ENCODE assay signal across 1 cellular context in genomic region chr10:7818295-7819125, GRCh38.
TF ChIP-seq lines count a peak whose summit lies in the region.

A gene with protein sequence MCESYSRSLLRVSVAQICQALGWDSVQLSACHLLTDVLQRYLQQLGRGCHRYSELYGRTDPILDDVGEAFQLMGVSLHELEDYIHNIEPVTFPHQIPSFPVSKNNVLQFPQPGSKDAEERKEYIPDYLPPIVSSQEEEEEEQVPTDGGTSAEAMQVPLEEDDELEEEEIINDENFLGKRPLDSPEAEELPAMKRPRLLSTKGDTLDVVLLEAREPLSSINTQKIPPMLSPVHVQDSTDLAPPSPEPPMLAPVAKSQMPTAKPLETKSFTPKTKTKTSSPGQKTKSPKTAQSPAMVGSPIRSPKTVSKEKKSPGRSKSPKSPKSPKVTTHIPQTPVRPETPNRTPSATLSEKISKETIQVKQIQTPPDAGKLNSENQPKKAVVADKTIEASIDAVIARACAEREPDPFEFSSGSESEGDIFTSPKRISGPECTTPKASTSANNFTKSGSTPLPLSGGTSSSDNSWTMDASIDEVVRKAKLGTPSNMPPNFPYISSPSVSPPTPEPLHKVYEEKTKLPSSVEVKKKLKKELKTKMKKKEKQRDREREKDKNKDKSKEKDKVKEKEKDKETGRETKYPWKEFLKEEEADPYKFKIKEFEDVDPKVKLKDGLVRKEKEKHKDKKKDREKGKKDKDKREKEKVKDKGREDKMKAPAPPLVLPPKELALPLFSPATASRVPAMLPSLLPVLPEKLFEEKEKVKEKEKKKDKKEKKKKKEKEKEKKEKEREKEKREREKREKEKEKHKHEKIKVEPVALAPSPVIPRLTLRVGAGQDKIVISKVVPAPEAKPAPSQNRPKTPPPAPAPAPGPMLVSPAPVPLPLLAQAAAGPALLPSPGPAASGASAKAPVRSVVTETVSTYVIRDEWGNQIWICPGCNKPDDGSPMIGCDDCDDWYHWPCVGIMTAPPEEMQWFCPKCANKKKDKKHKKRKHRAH (plus strand): TSS chr10:7818505. CDS start chr10:7818710, 205 bp downstream.

TF ChIP-seq in WTC11, 78 proteins besides CTCF, POLR2A, EP300 and RAD21 (continued from another document):
- TF ChIP-seq, protein P1, sequence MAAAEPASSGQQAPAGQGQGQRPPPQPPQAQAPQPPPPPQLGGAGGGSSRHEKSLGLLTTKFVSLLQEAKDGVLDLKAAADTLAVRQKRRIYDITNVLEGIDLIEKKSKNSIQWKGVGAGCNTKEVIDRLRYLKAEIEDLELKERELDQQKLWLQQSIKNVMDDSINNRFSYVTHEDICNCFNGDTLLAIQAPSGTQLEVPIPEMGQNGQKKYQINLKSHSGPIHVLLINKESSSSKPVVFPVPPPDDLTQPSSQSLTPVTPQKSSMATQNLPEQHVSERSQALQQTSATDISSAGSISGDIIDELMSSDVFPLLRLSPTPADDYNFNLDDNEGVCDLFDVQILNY (CRISPR knock-in tag; IDR thresholded peaks at IDR 0.05) = peak; percentile 90; the same call in 1 of the 2 replicates
TF ChIP-seq in WTC11: peak in this region for 30.
